ENCODE assay signal across 8 cellular contexts in genomic region chr11:78574386-78575381, GRCh38. TPM values are rescaled to one million over a fixed set of nuclear protein-coding genes. Genes with fewer than 3 reads are reported as not detected.
DNase-seq lines count a peak whose midpoint lies in the region; ATAC-seq, FAIRE-seq and TF ChIP-seq lines count a peak whose summit lies in the region.

A gene with protein sequence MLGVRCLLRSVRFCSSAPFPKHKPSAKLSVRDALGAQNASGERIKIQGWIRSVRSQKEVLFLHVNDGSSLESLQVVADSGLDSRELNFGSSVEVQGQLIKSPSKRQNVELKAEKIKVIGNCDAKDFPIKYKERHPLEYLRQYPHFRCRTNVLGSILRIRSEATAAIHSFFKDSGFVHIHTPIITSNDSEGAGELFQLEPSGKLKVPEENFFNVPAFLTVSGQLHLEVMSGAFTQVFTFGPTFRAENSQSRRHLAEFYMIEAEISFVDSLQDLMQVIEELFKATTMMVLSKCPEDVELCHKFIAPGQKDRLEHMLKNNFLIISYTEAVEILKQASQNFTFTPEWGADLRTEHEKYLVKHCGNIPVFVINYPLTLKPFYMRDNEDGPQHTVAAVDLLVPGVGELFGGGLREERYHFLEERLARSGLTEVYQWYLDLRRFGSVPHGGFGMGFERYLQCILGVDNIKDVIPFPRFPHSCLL (minus strand): TSS chr11:78574864. CDS start chr11:78574488, 376 bp downstream.

- BruUV-seq in endothelial cell of umbilical vein (replicated peaks; lab: Mats Ljungman, UMichigan): TSS peak; percentile 50

- 0 out of 2 replicates have a peak, but pooled peaks have one; percentile 2 for TF ChIP-seq CTCF in OCI-LY3 (IDR thresholded peaks at IDR 0.05; ENCODE audit: low read depth, low read length)
- TF ChIP-seq CTCF in endothelial cell of umbilical vein (IDR thresholded peaks at IDR 0.05; ENCODE audit: extremely low read depth in 1 of 2, insufficient read depth in 1 of 2, low read depth in 1 of 2, low read length in 2 of 2): no peak

- no peaks in the 10 kb centered on the region for H3K9me1 ChIP-seq in endothelial cell of umbilical vein (replicated peaks; ENCODE audit: control insufficient read depth, extremely low read depth, insufficient read depth, low read length)

- H3K36me3 ChIP-seq in OCI-LY3 (replicated peaks; ENCODE audit: low read depth, low read length): peaks cover 19% of the 10 kb centered on the region
- H3K36me3 ChIP-seq in endothelial cell of umbilical vein (ENCODE audit: control insufficient read depth in 2 of 2, extremely low read depth in 1 of 2, insufficient read depth in 2 of 2, low read length in 2 of 2): peaks cover 3 to 4% of the 10 kb centered on the region in 2 experiments

- CTCF ChIA-PET in endothelial cell of umbilical vein (lab: Charles Lee): interaction anchor here (0.8 to 2.8 kb wide), 6 partner anchors 10 to 425 kb away, joined by 3 to 31 read pairs (median 6); no protein-coding TSS in a partner anchor

- peak within 1 kb of the TSS; percentile 81 for H3K9ac ChIP-seq in OCI-LY3 (ENCODE audit: low read length)
- H3K9ac ChIP-seq in endothelial cell of umbilical vein (replicated peaks; ENCODE audit: extremely low read depth, insufficient read depth, low read length): peak within 1 kb of the TSS; percentile 84

- ATAC-seq in GM21515 (IDR thresholded peaks at IDR 0.05; ENCODE audit: unreplicated experiment): peak; percentile 94

- H2AFZ ChIP-seq in OCI-LY3 (ENCODE audit: low read depth, low read length) (peak within 1 kb of the TSS; percentile 97), endothelial cell of umbilical vein (ENCODE audit: low read depth, low read length) (peak within 1 kb of the TSS; percentile 98)

- intact Hi-C loops in endothelial cell of umbilical vein (cut with micrococcal nuclease): no loop called here

- dilution Hi-C loops in endothelial cell of umbilical vein (cut with MboI; ENCODE audit: extremely low pct_ligation_motif_present, low sequenced_read_pairs): no loop called here

- TF ChIP-seq POLR2A in endothelial cell of umbilical vein (IDR thresholded peaks at IDR 0.05; ENCODE audit: low read depth, low read length): peak; percentile 79

- H3K4me1 ChIP-seq in OCI-LY3 (ENCODE audit: low read length) (peaks cover 20% of the 10 kb centered on the region), endothelial cell of umbilical vein (ENCODE audit: control insufficient read depth, extremely low read depth, insufficient read depth, low read length) (peaks cover 14% of the 10 kb centered on the region)

- H3K4me2 ChIP-seq in OCI-LY3 (ENCODE audit: low read length): peak within 1 kb of the TSS; percentile 90
- peak within 1 kb of the TSS; percentile 99 for H3K4me2 ChIP-seq in endothelial cell of umbilical vein (ENCODE audit: insufficient read depth, low read length)

- H4K20me1 ChIP-seq in OCI-LY3 (ENCODE audit: insufficient read depth, low read length) (no peaks in the 10 kb centered on the region), endothelial cell of umbilical vein (replicated peaks; ENCODE audit: control insufficient read depth, extremely low read depth, insufficient read depth, low read length) (no peaks in the 10 kb centered on the region)

- peak; percentile 96 for DNase-seq in D341Med (ENCODE audit: low spot score)
- DNase-seq in HuH-7 (ENCODE audit: low spot score): peak; percentile 84
- DNase-seq in activated CD8-positive, alpha-beta memory T cell treated with anti-CD3 and anti-CD28 coated beads, Interleukin-2, amount 50 U/mL, for 48 hours: peak; percentile 99
- peak; percentile 97 for DNase-seq in endothelial cell of umbilical vein (ENCODE audit: low read depth, low spot score)
- peak; percentile 96 for DNase-seq in midbrain (lab: John Stamatoyannopoulos, UW)
- DNase-seq in stimulated activated CD8-positive, alpha-beta memory T cell treated with anti-CD3 and anti-CD28 coated beads, Interleukin-2, amount 100 ng/mL, for 1 hour (ENCODE audit: low read depth in 2 of 2): peak; percentile 95 to 96

- FAIRE-seq in endothelial cell of umbilical vein (lab: Jason Lieb, UNC): peak; percentile 90

- H3K27ac ChIP-seq in OCI-LY3 (ENCODE audit: low read length) (peak within 1 kb of the TSS; percentile 37), endothelial cell of umbilical vein (ENCODE audit: insufficient read depth, low read depth, low read length) (peak within 1 kb of the TSS; percentile 60)

- no peaks in the 10 kb centered on the region for H3K27me3 ChIP-seq in OCI-LY3 (ENCODE audit: low read depth, low read length)
- H3K27me3 ChIP-seq in endothelial cell of umbilical vein (ENCODE audit: control insufficient read depth in 2 of 2, insufficient read depth in 2 of 2, low read length in 2 of 2): no peaks in the 10 kb centered on the region

- H3K4me3 ChIP-seq in OCI-LY3 (ENCODE audit: low read length): peak within 1 kb of the TSS; percentile 77
- H3K4me3 ChIP-seq in endothelial cell of umbilical vein (replicated peaks in 1 of 3; ENCODE audit: insufficient read depth in 1 of 3, low read depth in 1 of 3, low read length in 3 of 3): peak within 1 kb of the TSS; percentile 84 to 93 (median 91)

- H3K9me3 ChIP-seq in OCI-LY3 (ENCODE audit: insufficient read depth, low read length) (no peaks in the 10 kb centered on the region), endothelial cell of umbilical vein (replicated peaks; ENCODE audit: control insufficient read depth, insufficient read depth, low read length) (no peaks in the 10 kb centered on the region)

- peaks cover 30% of the 10 kb centered on the region for H3K79me2 ChIP-seq in OCI-LY3 (ENCODE audit: low read length)
- H3K79me2 ChIP-seq in endothelial cell of umbilical vein (ENCODE audit: control insufficient read depth, insufficient read depth, low read length): peaks cover 13% of the 10 kb centered on the region

- POLR2A ChIA-PET in endothelial cell of umbilical vein (lab: Charles Lee): interaction anchor here (1.3 kb wide), 1 partner anchor 10 kb away, joined by 3 read pairs; no protein-coding TSS in a partner anchor

TF ChIP-seq in endothelial cell of umbilical vein, 7 proteins besides CTCF, POLR2A, EP300 and RAD21:
- TF ChIP-seq FOS (IDR thresholded peaks at IDR 0.05; ENCODE audit: borderline replicate concordance, insufficient read depth, low read length): no peak
- no peak for TF ChIP-seq GATA2 (IDR thresholded peaks at IDR 0.05; ENCODE audit: insufficient read depth, insufficient read length, low read depth, low read length)
- TF ChIP-seq EZH2 (IDR thresholded peaks at IDR 0.05; ENCODE audit: borderline replicate concordance, low read depth, low read length, severe bottlenecking): no peak
- peak; percentile 27 for TF ChIP-seq JUN (IDR thresholded peaks at IDR 0.05; ENCODE audit: borderline replicate concordance, insufficient read depth, insufficient read length, low read depth)
- peak; percentile 89 for TF ChIP-seq POLR2AphosphoS5 (IDR thresholded peaks at IDR 0.05; ENCODE audit: insufficient read depth, low read depth, low read length)
- peak; percentile 56 for TF ChIP-seq MYC (IDR thresholded peaks at IDR 0.05; ENCODE audit: low read depth, low read length)
- TF ChIP-seq MAX (IDR thresholded peaks at IDR 0.05; ENCODE audit: insufficient read depth, insufficient read length): peak; percentile 79

RNA-seq across cellular contexts. Expression of the gene that starts here (rescaled TPM):
- total RNA-seq in endothelial cell of umbilical vein: 15.5 and 16.7 TPM in 2 replicates
- 5.3 and 6.9 TPM in 2 replicates for polyA plus RNA-seq in endothelial cell of umbilical vein
- polyA plus RNA-seq in endothelial cell of umbilical vein (2011; cell fraction: cytosol; rRNA removed): 7.9 TPM in 2 replicates
- polyA plus RNA-seq in endothelial cell of umbilical vein (2011; cell fraction: nucleus; rRNA removed): 8.6 and 13.3 TPM in 2 replicates
- 15.5 and 24.7 TPM in 2 replicates for polyA plus RNA-seq in endothelial cell of umbilical vein (2012)
- 8.2 and 11.5 TPM in 2 replicates for polyA minus RNA-seq in endothelial cell of umbilical vein
- 11.9 TPM for polyA minus RNA-seq in endothelial cell of umbilical vein (2011; cell fraction: cytosol; rRNA and poly(A)+ RNA removed)
- 15.2 and 21.6 TPM in 2 replicates for polyA minus RNA-seq in endothelial cell of umbilical vein (2011; cell fraction: nucleus; rRNA and poly(A)+ RNA removed)

Comparison
In these comparisons a context has a peak if more than half of its experiments do, and no peak if none do; other contexts are left out.
1. Peak in every context shown above with its lines: DNase-seq, ATAC-seq, H3K4me3 ChIP-seq and H3K27ac ChIP-seq.